25 cellular contexts compared by ENCODE assay signal in the genomic region with DNA sequence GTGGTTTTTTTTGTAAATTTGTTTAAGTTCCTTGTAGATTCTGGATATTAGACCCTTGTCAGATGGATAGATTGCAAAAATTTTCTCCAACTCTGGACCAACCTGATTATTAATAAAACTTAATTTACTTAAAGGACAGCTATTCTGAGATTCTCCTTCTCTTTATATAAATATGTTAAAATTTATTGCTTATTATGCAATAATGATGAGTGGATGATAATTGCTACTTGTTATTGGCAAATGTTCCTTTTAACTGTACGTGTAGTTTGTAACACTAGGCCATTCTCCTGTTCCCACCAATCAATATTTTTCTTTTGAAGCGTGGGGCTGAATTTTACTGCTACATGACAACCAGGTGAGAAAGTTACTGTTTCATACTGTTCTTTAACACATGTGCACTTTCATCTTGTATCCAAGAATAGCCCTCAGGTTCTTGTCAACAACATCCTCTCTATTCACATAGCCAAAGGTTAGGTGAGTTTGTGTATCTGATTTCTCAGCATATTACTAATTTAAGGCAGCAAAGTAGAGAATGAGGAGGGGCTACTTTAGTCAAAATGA. TPM values are rescaled to one million over a fixed set of nuclear protein-coding genes. Genes with fewer than 3 reads are reported as not detected.
A peak's percentile ranks its signal among the peaks of the same experiment; 100 is the strongest.
DNase-seq lines count a peak whose midpoint lies in the region; ATAC-seq, FAIRE-seq and TF ChIP-seq lines count a peak whose summit lies in the region.
"Had no signal": no experiment of that assay in that cellular context is flagged by ENCODE, and none has a peak within 500 bp of the region (broad histone marks: within the 10 kb centered on the region; RNA-seq: fewer than 3 reads in every experiment).

No MANE protein-coding gene starts in this region.

- DNase-seq in A549 (ENCODE audit: low read depth in 1 of 2, low spot score in 1 of 2): no peak
- peak; percentile 52 for DNase-seq in GM12865 (ENCODE audit: low read depth)
- peak; percentile 75 for DNase-seq in MM.1S
- no peak for DNase-seq in NCI-H1417 treated with DMSO at 0.1 percent for 48 hours (lab: John Stamatoyannopoulos, UW)
- no peak for DNase-seq in KG1 (lab: John Stamatoyannopoulos, UW)
- DNase-seq in OCI-M1 (lab: John Stamatoyannopoulos, UW): no peak
- DNase-seq in NK-92 (lab: John Stamatoyannopoulos, UW; ENCODE audit: unreplicated experiment): no peak
- DNase-seq: activated gamma-delta T cell treated with Interleukin-2 at 50 U/mL for 16 hours; activated T-cell treated with anti-CD3 and anti-CD28 coated beads for 4 hours; DMS 273 treated with DMSO at 0.1 percent for 48 hours; Karpas-422; kidney; NCI-H2029 treated with DMSO at 0.1 percent for 48 hours; NCI-H510A; NK-92 treated with Interleukin-12 subunit alpha and Interleukin-12 subunit beta, amount 100 ng/mL, for 24 hours; psoas muscle; stimulated activated CD4-positive, alpha-beta T cell treated with anti-CD3 and anti-CD28 coated beads, Interleukin-1b, Interleukin-23, amount 100 ng/mL, for 48 hours; WERI-Rb-1 had no signal

- H3K9me3 ChIP-seq in A549 (no peaks in the 10 kb centered on the region), MM.1S (replicated peaks; ENCODE audit: insufficient read depth, low read length) (no peaks in the 10 kb centered on the region)
- H3K9me3 ChIP-seq: neutrophil, psoas muscle had no signal

- CTCF ChIA-PET in A549 (lab: Yijun Ruan, JAX): no interaction called here

- no peaks in the 10 kb centered on the region for H3K27me3 ChIP-seq in MM.1S (replicated peaks; ENCODE audit: insufficient read depth, low read length)
- H3K27me3 ChIP-seq: neutrophil had no signal

- peaks cover 12% of the 10 kb centered on the region for H3F3A ChIP-seq in MM.1S (ENCODE audit: insufficient read depth, low read length)

- H3K9me2 ChIP-seq in MM.1S (replicated peaks; ENCODE audit: insufficient read depth, low read length): no peaks in the 10 kb centered on the region

- H3K4me2 ChIP-seq in A549: no peak overlapping the region
- H3K4me2 ChIP-seq in MM.1S (ENCODE audit: low read depth, low read length): peak overlapping the region; percentile 41

- H3K4me1 ChIP-seq in A549: no peaks in the 10 kb centered on the region
- H3K4me1 ChIP-seq in MM.1S (ENCODE audit: low read length): peaks cover 24% of the 10 kb centered on the region
- H3K4me1 ChIP-seq: psoas muscle had no signal

- no peak for TF ChIP-seq RAD21 in A549 (conservative IDR thresholded peaks at IDR 0.05 in 1 of 2, IDR thresholded peaks at IDR 0.05 in 1 of 2)

- 63% methylated on average over 2 of the region's 2 CpGs for WGBS in A549 (ENCODE audit: missing lambda C conversion rate)

- H2AFZ ChIP-seq in MM.1S (ENCODE audit: low read length): no peak overlapping the region

- H3K27ac ChIP-seq in A549 (no peak overlapping the region), MM.1S (ENCODE audit: low read length) (no peak overlapping the region)
- H3K27ac ChIP-seq: C4-2B, neutrophil, psoas muscle, skin epidermis, WERI-Rb-1 had no signal

- POLR2A ChIA-PET in A549 (lab: Yijun Ruan, JAX): no interaction called here

- no peak overlapping the region for H3K9ac ChIP-seq in MM.1S (ENCODE audit: low read length)

- no peak overlapping the region for H3K4me3 ChIP-seq in A549
- H3K4me3 ChIP-seq in GM12865 (ENCODE audit: low read depth, low read length): no peak overlapping the region
- H3K4me3 ChIP-seq in MM.1S (ENCODE audit: low read length): no peak overlapping the region
- H3K4me3 ChIP-seq: psoas muscle, skin epidermis had no signal

- FAIRE-seq in A549 (lab: Jason Lieb, UNC): no peak
- FAIRE-seq: endometrium, H54, kidney, RCC 7860 had no signal

- no peak for TF ChIP-seq EP300 in A549 (IDR thresholded peaks at IDR 0.05)

- no peak for TF ChIP-seq CTCF in A549 (IDR thresholded peaks at IDR 0.05)
- TF ChIP-seq CTCF in GM12865 (IDR thresholded peaks at IDR 0.05; ENCODE audit: insufficient read depth, low read depth, low read length, missing control alignments): no peak
- TF ChIP-seq CTCF in MM.1S (IDR thresholded peaks at IDR 0.05; ENCODE audit: low read length): no peak

- TF ChIP-seq POLR2A in A549 (IDR thresholded peaks at IDR 0.05; ENCODE audit: low read length): no peak

- H3K36me3 ChIP-seq in MM.1S (replicated peaks; ENCODE audit: insufficient read depth, low read length): no peaks in the 10 kb centered on the region
- H3K36me3 ChIP-seq: neutrophil, WERI-Rb-1 had no signal

- no peak for ATAC-seq in A549
- peak; percentile 47 for ATAC-seq in GM21526 (IDR thresholded peaks at IDR 0.05; ENCODE audit: low FRiP score, unreplicated experiment)
- ATAC-seq: psoas muscle had no signal

- H4K20me1 ChIP-seq in MM.1S (ENCODE audit: insufficient read depth, low read length): no peaks in the 10 kb centered on the region

- no peaks in the 10 kb centered on the region for H3K79me2 ChIP-seq in MM.1S (ENCODE audit: low read length)

TF ChIP-seq in A549, 52 proteins besides CTCF, POLR2A, EP300 and RAD21:
- TF ChIP-seq MAFK (IDR thresholded peaks at IDR 0.05; ENCODE audit: partially characterized antibody): peak; percentile 39
- no peak for TF ChIP-seq PHF8 (IDR thresholded peaks at IDR 0.05; ENCODE audit: borderline replicate concordance, low read depth)

RNA-seq across cellular contexts. Expression of a gene that starts 16.6 kb away (rescaled TPM):
- polyA plus RNA-seq in A549 (2011; rRNA removed): 8.6 and 9.2 TPM in 2 replicates
- 0.95 and 1.0 TPM in 2 replicates for polyA plus RNA-seq in A549 (2012; cell fraction: cytosol; rRNA removed)
- 0.55 and 1.0 TPM in 2 replicates for polyA plus RNA-seq in A549 (2012; cell fraction: nucleus; rRNA removed)
- 3.6 to 4.0 TPM (median 3.7 TPM) in 3 replicates for polyA plus RNA-seq in A549 (2017; fragmentation: RNase III; extraction: RNeasy Plus Mini Kit Qiagen cat#74134 plus additional on column Dnase treatment)
- 4.1 and 4.5 TPM in 2 replicates for polyA minus RNA-seq in A549 (2011; rRNA and poly(A)+ RNA removed)

Comparison
In these comparisons a context has a peak if more than half of its experiments do, and no peak if none do; other contexts are left out.
1. DNase-seq: peak in GM12865 (single experiment) and MM.1S (single experiment); none in A549 (0 of 2), NCI-H1417 treated with DMSO at 0.1 percent for 48 hours (single experiment), KG1 (single experiment), OCI-M1 (single experiment) and NK-92 (single experiment).